8 cellular contexts compared by ENCODE assay signal in genomic region chr4:168514249-168514852, GRCh38. TPM values are rescaled to one million over a fixed set of nuclear protein-coding genes. Genes with fewer than 3 reads are reported as not detected.
DNase-seq lines count a peak whose midpoint lies in the region; ATAC-seq and TF ChIP-seq lines count a peak whose summit lies in the region.

No MANE protein-coding gene starts in this region.

- H3K27me3 ChIP-seq in adipocyte (replicated peaks; ENCODE audit: control insufficient read depth, insufficient read depth, low read length) (no peaks in the 10 kb centered on the region), liver (ENCODE audit: control insufficient read depth in 4 of 4, insufficient read depth in 4 of 4, low read length in 3 of 4) (no peaks in the 10 kb centered on the region)

- H3K9ac ChIP-seq in adipocyte (ENCODE audit: low read length) (peak overlapping the region; percentile 33), liver (ENCODE audit: low read depth in 1 of 2, low read length in 2 of 2) (peak overlapping the region in 1 of 2 donors; percentile 12)

- H3K36me3 ChIP-seq in adipocyte (ENCODE audit: control insufficient read depth, insufficient read depth, low read length, severe bottlenecking), result no peaks in the 10 kb centered on the region
- no peaks in the 10 kb centered on the region for H3K36me3 ChIP-seq in liver (ENCODE audit: control insufficient read depth in 4 of 4, insufficient read depth in 3 of 4, low read depth in 1 of 4, low read length in 3 of 4)

- TF ChIP-seq EP300 in Ishikawa (IDR thresholded peaks at IDR 0.05; ENCODE audit: borderline replicate concordance), result no peak

- TF ChIP-seq CTCF in C4-2B (conservative IDR thresholded peaks at IDR 0.05) (peak; percentile 51), liver (IDR thresholded peaks at IDR 0.05; ENCODE audit: low read depth, low read length, missing input control) (peak; percentile 21)

- H3K4me1 ChIP-seq in adipocyte (ENCODE audit: control insufficient read depth, insufficient read depth, low read length) (peaks cover 6% of the 10 kb centered on the region), liver (ENCODE audit: control insufficient read depth in 4 of 4, insufficient read depth in 4 of 4, low read length in 3 of 4) (peaks cover 0 to 3% (median under 1%) of the 10 kb centered on the region in 4 donors)

- 17% methylated on average over 3 of the region's 3 CpGs for WGBS in liver

- H3K27ac ChIP-seq in C4-2B, result no peak overlapping the region
- no peak overlapping the region for H3K27ac ChIP-seq in liver (ENCODE audit: low read depth in 1 of 2, low read length in 2 of 2)

- H3K9me3 ChIP-seq in adipocyte (ENCODE audit: control insufficient read depth, low read length) (no peaks in the 10 kb centered on the region), liver (ENCODE audit: control insufficient read depth in 4 of 4, low read length in 3 of 4) (no peaks in the 10 kb centered on the region)

- ATAC-seq in HG02759 (IDR thresholded peaks at IDR 0.05; ENCODE audit: unreplicated experiment), result no peak
- ATAC-seq in GM19035 (IDR thresholded peaks at IDR 0.05; ENCODE audit: unreplicated experiment), result no peak
- ATAC-seq in HG03108 (IDR thresholded peaks at IDR 0.05; ENCODE audit: unreplicated experiment), result no peak

- H3K4me3 ChIP-seq in adipocyte (ENCODE audit: low read length) (no peak overlapping the region), liver (ENCODE audit: low read depth in 1 of 3, low read length in 3 of 3) (no peak overlapping the region)

- TF ChIP-seq RAD21 in Ishikawa (IDR thresholded peaks at IDR 0.05; ENCODE audit: low read depth) (peak; percentile 63), liver (IDR thresholded peaks at IDR 0.05) (peak; percentile 61 to 62)

- peak; percentile 91 for DNase-seq in adipocyte (ENCODE audit: low read depth)
- DNase-seq in stimulated activated CD4-positive, alpha-beta T cell treated with anti-CD3 and anti-CD28 coated beads, Interleukin-2, amount 100 ng/mL, for 48 hours, result no peak

TF ChIP-seq in Ishikawa, 13 proteins besides CTCF, POLR2A, EP300 and RAD21:
- TF ChIP-seq TEAD4 (IDR thresholded peaks at IDR 0.05), result no peak
- no peak for TF ChIP-seq YY1 (IDR thresholded peaks at IDR 0.05; ENCODE audit: low read depth)
- no peak for TF ChIP-seq CREB1 (IDR thresholded peaks at IDR 0.05; ENCODE audit: low read depth)
- no peak for TF ChIP-seq USF1 (IDR thresholded peaks at IDR 0.05)
- no peak for TF ChIP-seq FOXM1 (IDR thresholded peaks at IDR 0.05; ENCODE audit: borderline replicate concordance, low read depth)
- TF ChIP-seq REST (IDR thresholded peaks at IDR 0.05; ENCODE audit: low read depth), result no peak
- no peak for TF ChIP-seq NFIC (IDR thresholded peaks at IDR 0.05)
- TF ChIP-seq EGR1 (IDR thresholded peaks at IDR 0.05), result no peak
- TF ChIP-seq TAF1 (IDR thresholded peaks at IDR 0.05; ENCODE audit: low read depth), result no peak
- no peak for TF ChIP-seq MAX (IDR thresholded peaks at IDR 0.05)
- TF ChIP-seq CEBPB (IDR thresholded peaks at IDR 0.05), result no peak
- TF ChIP-seq TCF12 (IDR thresholded peaks at IDR 0.05; ENCODE audit: low read depth), result no peak
- no peak for TF ChIP-seq ZBTB7A (IDR thresholded peaks at IDR 0.05; ENCODE audit: low read depth)

TF ChIP-seq in liver, 16 proteins besides CTCF, POLR2A, EP300 and RAD21:
- TF ChIP-seq SP1 (IDR thresholded peaks at IDR 0.05), result no peak
- no peak for TF ChIP-seq MAX (IDR thresholded peaks at IDR 0.05)
- TF ChIP-seq TAF1 (conservative IDR thresholded peaks at IDR 0.05), result no peak
- no peak for TF ChIP-seq FOXA1 (IDR thresholded peaks at IDR 0.05)
- TF ChIP-seq RXRA (IDR thresholded peaks at IDR 0.05), result no peak
- TF ChIP-seq YY1 (IDR thresholded peaks at IDR 0.05), result no peak
- TF ChIP-seq HNF4G (IDR thresholded peaks at IDR 0.05), result no peak
- TF ChIP-seq JUND (IDR thresholded peaks at IDR 0.05), result no peak
- no peak for TF ChIP-seq NR2F2 (IDR thresholded peaks at IDR 0.05)
- TF ChIP-seq ZBTB33 (IDR thresholded peaks at IDR 0.05), result no peak
- no peak for TF ChIP-seq EGR1 (IDR thresholded peaks at IDR 0.05; ENCODE audit: low read depth in 2 of 2)
- no peak for TF ChIP-seq FOXA2 (IDR thresholded peaks at IDR 0.05)
- TF ChIP-seq REST (IDR thresholded peaks at IDR 0.05), result no peak
- TF ChIP-seq HNF4A (conservative IDR thresholded peaks at IDR 0.05), result no peak

RNA-seq across cellular contexts. Expression of gene PALLD, which starts 17.5 kb away (rescaled TPM):
- total RNA-seq in liver, result 10 to 100 TPM; 12.0 to 26.3 TPM
- polyA plus RNA-seq in liver, result 10 to 100 TPM in 1 of 2 donors, 1 to 10 TPM in 1; 9.0 to 17.4 TPM

RNA-seq across cellular contexts. Expression of gene DDX60L, which starts 34.1 kb away (rescaled TPM):
- 10 to 100 TPM in 1 of 2 donors, 1 to 10 TPM in 1; 8.0 to 17.8 TPM for total RNA-seq in liver
- polyA plus RNA-seq in liver, result 1 to 10 TPM; 2.3 to 5.1 TPM
